ENCODE assay signal across 8 cellular contexts in the genomic region with DNA sequence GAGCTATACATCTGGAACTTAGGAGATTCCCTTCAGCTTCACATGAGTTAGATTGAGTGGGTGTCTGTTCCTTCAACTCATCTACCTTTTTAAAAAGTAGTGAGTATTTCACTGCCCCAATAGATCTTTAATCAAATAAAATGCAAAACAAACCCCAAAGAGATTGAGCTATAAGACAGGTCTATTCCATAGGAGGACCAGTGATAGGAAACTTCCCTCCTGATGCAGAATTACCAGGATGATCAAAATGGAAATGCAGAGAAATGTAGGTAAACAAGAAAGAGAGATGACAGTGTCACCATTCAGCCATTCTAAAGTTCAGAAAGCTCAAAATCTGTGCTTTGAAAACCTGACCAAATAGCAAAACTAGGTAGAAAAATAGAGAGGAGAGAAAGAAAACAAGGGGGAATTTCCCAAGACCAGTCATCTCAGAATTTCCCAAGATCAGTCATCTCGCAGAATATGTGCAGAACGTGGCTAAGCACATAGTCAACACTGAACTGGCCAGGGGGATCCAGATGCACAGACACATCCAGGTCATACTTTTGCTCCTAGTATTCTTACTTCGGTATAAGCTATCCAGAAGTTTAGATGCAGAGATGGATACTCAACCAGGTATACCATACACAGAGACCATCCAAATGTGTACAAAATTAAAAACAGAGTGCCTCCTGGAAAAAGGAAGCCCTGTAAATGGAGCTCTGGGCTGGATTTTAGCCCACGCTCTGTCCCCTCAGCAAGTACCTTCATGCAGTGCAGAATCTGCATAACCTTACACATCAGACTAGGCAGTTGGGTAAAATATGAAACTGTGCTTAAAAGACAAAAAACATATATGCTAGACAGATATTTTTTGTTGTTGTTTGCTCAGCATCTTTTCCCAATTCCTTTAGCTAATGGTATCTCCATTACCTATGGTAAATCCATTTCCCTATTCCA.
DNase-seq lines count a peak whose midpoint lies in the region; ATAC-seq and TF ChIP-seq lines count a peak whose summit lies in the region.

No MANE protein-coding gene starts in this region.

- ATAC-seq in GM21515 (IDR thresholded peaks at IDR 0.05; ENCODE audit: unreplicated experiment), result peak; percentile 84

- DNase-seq in GM12864 (ENCODE audit: low read depth) (peak; percentile 68), HK-2 (ENCODE audit: unreplicated experiment) (peak; percentile 24), kidney tubule cell (ENCODE audit: low spot score) (peak; percentile 88), RKO (ENCODE audit: low spot score) (no peak), AG08396 (ENCODE audit: low spot score) (no peak), NCI-H2029 (lab: John Stamatoyannopoulos, UW) (no peak), NCI-H1092 (lab: John Stamatoyannopoulos, UW) (no peak)

- H3K4me3 ChIP-seq in GM12864 (ENCODE audit: low read depth, low read length), result no peak overlapping the region; the same call in 1 of the 2 replicates

- no peak for TF ChIP-seq CTCF in GM12864 (IDR thresholded peaks at IDR 0.05; ENCODE audit: low read depth, low read length, missing control alignments)

Comparison
In these comparisons a context has a peak if more than half of its experiments do, and no peak if none do; other contexts are left out.
1. DNase-seq: peak in GM12864 (single experiment), HK-2 (single experiment) and kidney tubule cell (single experiment); none in RKO (single experiment), AG08396 (single experiment), NCI-H2029 (single experiment) and NCI-H1092 (single experiment).